9 cellular contexts compared by ENCODE assay signal in the genomic region with DNA sequence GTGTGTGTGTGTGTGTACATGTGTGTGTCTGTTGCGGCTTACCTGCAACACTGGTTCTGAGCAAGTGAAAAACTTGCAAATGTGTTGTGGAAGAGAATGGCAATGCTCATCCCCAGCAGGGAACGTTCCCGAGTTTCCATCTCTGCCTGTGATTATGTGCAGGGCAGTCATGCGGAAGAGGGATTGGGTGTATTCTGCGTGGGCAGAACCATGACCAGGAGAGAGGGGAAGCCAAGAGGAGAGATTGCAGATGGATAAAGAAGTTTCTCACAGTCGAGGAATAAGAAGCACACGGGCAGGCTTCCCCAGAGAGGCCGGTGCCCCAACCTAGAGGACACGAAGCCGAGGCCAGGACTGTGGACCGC.
DNase-seq lines count a peak whose midpoint lies in the region; TF ChIP-seq lines count a peak whose summit lies in the region.
"Had no signal": no experiment of that assay in that cellular context is flagged by ENCODE, and none has a peak within 500 bp of the region (broad histone marks: within the 10 kb centered on the region; RNA-seq: fewer than 3 reads in every experiment).

No MANE protein-coding gene starts in this region.

- peaks cover 5 to 46% (median 33%) of the 10 kb centered on the region in 11 experiments; a peak in 20 of 22 replicates for H3K36me3 ChIP-seq in BLaER1 treated with 17β-estradiol and CSF1 and Interleukin-3, amounts not matched to agents 10 nM and 100 nM
- H3K36me3 ChIP-seq in right atrium auricular region (peaks cover 5% of the 10 kb centered on the region), rectal smooth muscle tissue (ENCODE audit: control insufficient read depth, insufficient read depth, low read length) (no peaks in the 10 kb centered on the region)

- no peak for DNase-seq in MCF 10A (ENCODE audit: unreplicated experiment)
- DNase-seq in right atrium auricular region (ENCODE audit: low spot score) = no peak
- DNase-seq in activated CD4-positive, CD25-positive, alpha-beta regulatory T cell treated with anti-CD3 and anti-CD28 coated beads, Interleukin-2, amount 50 U/mL, for 72 hours = no peak
- DNase-seq in activated T-helper 2 cell treated with anti-CD3 and anti-CD28 coated beads, Interferon-gamma antibody, Interleukin-2, Interleukin-4, amounts not matched to agents 10 μg/mL and 5 μg/mL and 100 μg/mL, durations not matched to agents 14 hours and 24 hours and 36 hours (ENCODE audit: low spot score) = no peak
- no peak for DNase-seq in stimulated activated CD4-positive, alpha-beta T cell treated with anti-CD3 and anti-CD28 coated beads, Interleukin-4, amount 100 ng/mL, for 24 hours
- no peak for DNase-seq in HuH-7.5 (ENCODE audit: low spot score)

- CTCF ChIA-PET in MCF 10A (lab: Yijun Ruan, JAX) = interaction anchor here (0.6 to 8.2 kb wide), 13 partner anchors 11 to 464 kb away, joined by 3 to 105 read pairs (median 6); no protein-coding TSS in a partner anchor

- peak overlapping the region in 2 of 10 experiments; percentile 12 to 28; a peak in 1 of 20 replicates for H3K4me3 ChIP-seq in BLaER1 treated with 17β-estradiol and CSF1 and Interleukin-3, amounts not matched to agents 10 nM and 100 nM
- H3K4me3 ChIP-seq in right atrium auricular region (peak overlapping the region in 1 of 2 donors; percentile 7), rectal smooth muscle tissue (ENCODE audit: low read length) (peak overlapping the region; percentile 31)

- H3K36me3 Mint-ChIP-seq in MCF 10A (ENCODE audit: insufficient read depth, unreplicated experiment) = peaks cover 39% of the 10 kb centered on the region
- H3K36me3 Mint-ChIP-seq in activated T-helper 2 cell treated with anti-CD3 and anti-CD28 coated beads, Interferon-gamma antibody, Interleukin-2, Interleukin-4, amounts not matched to agents 10 μg/mL and 5 μg/mL and 100 μg/mL, durations not matched to agents 14 hours and 24 hours and 36 hours (ENCODE audit: low read depth) = no peaks in the 10 kb centered on the region

- no peaks in the 10 kb centered on the region for H3K9me3 Mint-ChIP-seq in MCF 10A (ENCODE audit: unreplicated experiment)
- no peaks in the 10 kb centered on the region for H3K9me3 Mint-ChIP-seq in activated T-helper 2 cell treated with anti-CD3 and anti-CD28 coated beads, Interferon-gamma antibody, Interleukin-2, Interleukin-4, amounts not matched to agents 10 μg/mL and 5 μg/mL and 100 μg/mL, durations not matched to agents 14 hours and 24 hours and 36 hours
- H3K9me3 Mint-ChIP-seq: central memory CD8-positive, alpha-beta T cell had no signal

- TF ChIP-seq CTCF in MCF 10A (IDR thresholded peaks at IDR 0.05; ENCODE audit: unreplicated experiment) = no peak
- TF ChIP-seq CTCF in right atrium auricular region (IDR thresholded peaks at IDR 0.05) = no peak

- H3K27ac Mint-ChIP-seq in MCF 10A (ENCODE audit: low read depth, unreplicated experiment) = peak overlapping the region; percentile 73
- H3K27ac Mint-ChIP-seq in activated T-helper 2 cell treated with anti-CD3 and anti-CD28 coated beads, Interferon-gamma antibody, Interleukin-2, Interleukin-4, amounts not matched to agents 10 μg/mL and 5 μg/mL and 100 μg/mL, durations not matched to agents 14 hours and 24 hours and 36 hours = no peak overlapping the region

- H3K4me1 ChIP-seq in BLaER1 treated with 17β-estradiol and CSF1 and Interleukin-3, amounts not matched to agents 10 nM and 100 nM = peaks cover 98 to 100% (median 99%) of the 10 kb centered on the region in 10 experiments
- H3K4me1 ChIP-seq in right atrium auricular region = peaks cover 0 to 100% of the 10 kb centered on the region in 2 donors
- peaks cover 76% of the 10 kb centered on the region for H3K4me1 ChIP-seq in rectal smooth muscle tissue (ENCODE audit: control insufficient read depth, insufficient read depth, low read length)

- peaks cover 45% of the 10 kb centered on the region for H3K4me1 Mint-ChIP-seq in MCF 10A (ENCODE audit: insufficient read depth, unreplicated experiment)
- peaks cover 16% of the 10 kb centered on the region for H3K4me1 Mint-ChIP-seq in activated T-helper 2 cell treated with anti-CD3 and anti-CD28 coated beads, Interferon-gamma antibody, Interleukin-2, Interleukin-4, amounts not matched to agents 10 μg/mL and 5 μg/mL and 100 μg/mL, durations not matched to agents 14 hours and 24 hours and 36 hours (ENCODE audit: low read depth)

- no peaks in the 10 kb centered on the region for H3K27me3 ChIP-seq in BLaER1 treated with 17β-estradiol and CSF1 and Interleukin-3, amounts not matched to agents 10 nM and 100 nM
- H3K27me3 ChIP-seq in right atrium auricular region (no peaks in the 10 kb centered on the region), rectal smooth muscle tissue (ENCODE audit: control insufficient read depth, insufficient read depth, low read length) (no peaks in the 10 kb centered on the region)

- H3K27me3 Mint-ChIP-seq in MCF 10A (ENCODE audit: insufficient read depth, unreplicated experiment) = no peaks in the 10 kb centered on the region
- H3K27me3 Mint-ChIP-seq in activated T-helper 2 cell treated with anti-CD3 and anti-CD28 coated beads, Interferon-gamma antibody, Interleukin-2, Interleukin-4, amounts not matched to agents 10 μg/mL and 5 μg/mL and 100 μg/mL, durations not matched to agents 14 hours and 24 hours and 36 hours (ENCODE audit: low read depth) = peaks cover 22% of the 10 kb centered on the region

- peaks cover 0 to 5% (median 3%) of the 10 kb centered on the region in 11 experiments; a peak in 6 of 22 replicates for H3K9me3 ChIP-seq in BLaER1 treated with 17β-estradiol and CSF1 and Interleukin-3, amounts not matched to agents 10 nM and 100 nM (replicated peaks in 1 of 11)
- H3K9me3 ChIP-seq in right atrium auricular region = no peaks in the 10 kb centered on the region

- peak overlapping the region in 9 of 11 experiments; percentile 28 to 83 (median 76); a peak in 11 of 22 replicates for H3K9ac ChIP-seq in BLaER1 treated with 17β-estradiol and CSF1 and Interleukin-3, amounts not matched to agents 10 nM and 100 nM
- no peak overlapping the region for H3K9ac ChIP-seq in rectal smooth muscle tissue (ENCODE audit: low read length)

- peak overlapping the region in 9 of 11 experiments; percentile 78 to 94 (median 87); a peak in 16 of 22 replicates for H3K27ac ChIP-seq in BLaER1 treated with 17β-estradiol and CSF1 and Interleukin-3, amounts not matched to agents 10 nM and 100 nM
- peak overlapping the region; percentile 76 to 93 for H3K27ac ChIP-seq in right atrium auricular region
- peak overlapping the region; percentile 54 for H3K27ac ChIP-seq in rectal smooth muscle tissue (ENCODE audit: low read depth, low read length)

- peak overlapping the region; percentile 86 to 99 (median 93) for H3K4me2 ChIP-seq in BLaER1 treated with 17β-estradiol and CSF1 and Interleukin-3, amounts not matched to agents 10 nM and 100 nM

- H3K4me3 Mint-ChIP-seq in MCF 10A (ENCODE audit: unreplicated experiment) = peak overlapping the region; percentile 19
- no peak overlapping the region for H3K4me3 Mint-ChIP-seq in activated T-helper 2 cell treated with anti-CD3 and anti-CD28 coated beads, Interferon-gamma antibody, Interleukin-2, Interleukin-4, amounts not matched to agents 10 μg/mL and 5 μg/mL and 100 μg/mL, durations not matched to agents 14 hours and 24 hours and 36 hours (ENCODE audit: low read depth)
- H3K4me3 Mint-ChIP-seq: central memory CD8-positive, alpha-beta T cell had no signal

- H4K20me1 ChIP-seq in BLaER1 treated with 17β-estradiol and CSF1 and Interleukin-3, amounts not matched to agents 10 nM and 100 nM = peaks cover 57 to 100% (median 97%) of the 10 kb centered on the region in 11 experiments

- no TSS peak for BruUV-seq in MCF 10A (replicated peaks; lab: Mats Ljungman, UMichigan)

- POLR2A ChIA-PET in MCF 10A (lab: Yijun Ruan, JAX) = interaction anchor here (0.5 to 5.2 kb wide), 6 partner anchors 14 to 232 kb away, joined by 3 to 24 read pairs (median 8); no protein-coding TSS in a partner anchor

- intact Hi-C loops in MCF 10A (cut with micrococcal nuclease) = loop anchor here (2.0 to 5.0 kb wide), 2 partner anchors 68 to 97 kb away; no protein-coding TSS in a partner anchor
- intact Hi-C loops in activated T-helper 2 cell treated with anti-CD3 and anti-CD28 coated beads, Interferon-gamma antibody, Interleukin-2, Interleukin-4, amounts not matched to agents 10 μg/mL and 5 μg/mL and 100 μg/mL, durations not matched to agents 14 hours and 24 hours and 36 hours (cut with micrococcal nuclease) = loop anchor here (10.0 kb wide), 1 partner anchor 346 kb away; no protein-coding TSS in a partner anchor
